ENCODE assay signal across 23 cellular contexts in the genomic region with DNA sequence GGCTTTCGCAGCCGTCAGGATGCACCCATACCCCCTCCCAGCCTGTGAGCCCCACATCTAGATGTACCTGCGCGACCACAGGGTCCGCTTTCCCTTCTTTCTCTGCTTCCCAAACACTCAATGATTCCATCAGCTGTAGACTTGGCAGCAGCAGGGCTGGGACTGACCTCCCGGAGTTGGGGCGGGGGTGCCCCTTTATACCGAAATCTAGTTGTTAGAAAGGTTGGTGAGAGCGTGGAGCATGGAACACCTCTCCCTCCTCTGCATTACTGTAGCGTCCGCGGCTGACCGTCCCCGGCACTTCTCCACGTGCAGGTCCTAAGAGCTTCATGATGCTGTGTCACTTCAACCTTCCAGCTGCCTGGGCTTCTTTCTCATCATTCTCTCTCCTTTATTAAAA. TPM values are rescaled to one million over a fixed set of nuclear protein-coding genes. Genes with fewer than 3 reads are reported as not detected.
"Had no signal": no experiment of that assay in that cellular context is flagged by ENCODE, and none has a peak within 500 bp of the region (broad histone marks: within the 10 kb centered on the region; RNA-seq: fewer than 3 reads in every experiment).

No MANE protein-coding gene starts in this region.

- H3K36me3 ChIP-seq: left ventricle myocardium inferior, lower lobe of right lung, pancreas, prostate gland, thyroid gland, upper lobe of left lung, vagina had no signal

- H3K4me1 Mint-ChIP-seq: memory B cell had no signal

- ATAC-seq: left cardiac atrium, lower lobe of right lung, pancreas had no signal

- H3K4me3 ChIP-seq: dorsolateral prefrontal cortex, hepatocyte, left ventricle myocardium inferior, lower lobe of right lung, pancreas, prostate gland, thyroid gland, upper lobe of left lung, vagina had no signal

- H3K4me3 Mint-ChIP-seq: memory B cell had no signal

- H3K27me3 ChIP-seq: hepatocyte, pancreas, thyroid gland, upper lobe of left lung, vagina had no signal

- H3K27ac ChIP-seq: hepatocyte, left ventricle myocardium inferior, lower lobe of right lung, pancreas, prostate gland, thyroid gland, upper lobe of left lung, vagina had no signal

- H3K36me3 Mint-ChIP-seq: memory B cell, naive B cell had no signal

- H3K9me3 ChIP-seq: lower lobe of right lung, pancreas, prostate gland, thyroid gland, vagina had no signal

- DNase-seq: cortex of kidney; effector CD8-positive, alpha-beta T cell; foreskin melanocyte; left cardiac atrium; left ventricle myocardium inferior; lower lobe of right lung; midbrain; naive B cell; pancreas; small intestine; stimulated activated CD4-positive, alpha-beta T cell treated with anti-CD3 and anti-CD28 coated beads, Interleukin-2, amount 100 ng/mL, for 48 hours; stimulated activated naive CD4-positive, alpha-beta T cell treated with Interleukin-2 at 50 U/mL for 16 hours; thyroid gland; upper lobe of left lung had no signal

- H3K27me3 Mint-ChIP-seq: memory B cell had no signal

- H3K27ac Mint-ChIP-seq: memory B cell had no signal

- H3K4me1 ChIP-seq: left ventricle myocardium inferior, lower lobe of right lung, pancreas, prostate gland, thyroid gland, upper lobe of left lung, vagina had no signal

RNA-seq across cellular contexts. Expression of a gene that starts 21.1 kb away (rescaled TPM):
- total RNA-seq: hepatocyte, kidney, left cardiac atrium, left ventricle myocardium inferior, lower lobe of right lung, pancreas, renal cortical epithelial cell, upper lobe of left lung, vagina had no signal
- polyA plus RNA-seq: esophagus, hepatocyte, neural cell, pancreas, small intestine had no signal
